ENCODE assay signal across 9 cellular contexts in the genomic region with DNA sequence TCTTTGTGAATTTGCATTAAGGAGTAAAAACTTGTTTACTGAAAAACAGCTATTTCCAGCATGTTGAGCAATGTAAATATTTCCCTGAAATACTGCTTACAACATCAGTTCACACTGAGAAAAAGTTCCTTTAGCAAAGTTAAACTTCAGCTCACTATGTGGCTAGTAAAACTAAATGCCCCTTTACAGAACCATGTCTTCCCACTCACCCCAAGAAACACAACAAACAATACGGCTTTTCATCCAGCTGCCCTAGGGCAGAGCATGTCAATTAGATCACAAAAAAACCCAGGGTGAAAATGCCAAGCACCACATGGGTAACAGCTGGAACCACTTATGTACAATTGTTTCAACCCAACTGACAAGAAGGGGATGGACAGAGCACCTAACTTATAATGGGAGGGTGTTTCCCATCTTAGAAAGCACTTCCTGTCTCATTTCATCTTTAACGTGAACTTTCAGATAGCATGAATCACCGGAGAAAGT. TPM values are rescaled to one million over a fixed set of nuclear protein-coding genes. Genes with fewer than 3 reads are reported as not detected.
A peak's percentile ranks its signal among the peaks of the same experiment; 100 is the strongest.
DNase-seq lines count a peak whose midpoint lies in the region; ATAC-seq and TF ChIP-seq lines count a peak whose summit lies in the region.
"Had no signal": no experiment of that assay in that cellular context is flagged by ENCODE, and none has a peak within 500 bp of the region (broad histone marks: within the 10 kb centered on the region; RNA-seq: fewer than 3 reads in every experiment).

No MANE protein-coding gene starts in this region.

- no peaks in the 10 kb centered on the region for H3K9me3 ChIP-seq in left ventricle myocardium inferior (replicated peaks)
- H3K9me3 ChIP-seq in vagina, result no peaks in the 10 kb centered on the region

- no peaks in the 10 kb centered on the region for H3K27me3 ChIP-seq in left ventricle myocardium inferior (ENCODE audit: low read depth)
- no peaks in the 10 kb centered on the region for H3K27me3 ChIP-seq in vagina

- TF ChIP-seq POLR2A in vagina (IDR thresholded peaks at IDR 0.05), result no peak

- DNase-seq in left ventricle myocardium inferior, result no peak
- DNase-seq in cardiac septum (ENCODE audit: low spot score), result no peak
- DNase-seq in fibroblast of pulmonary artery (ENCODE audit: low read depth), result peak; percentile 63
- no peak for DNase-seq in vagina (ENCODE audit: extremely low spot score in 2 of 2)
- DNase-seq in NCI-H226, result no peak
- DNase-seq in NCI-H1694 treated with DMSO at 0.1 percent for 48 hours (lab: John Stamatoyannopoulos, UW), result no peak

- H3K4me3 ChIP-seq in left ventricle myocardium inferior (peak overlapping the region; percentile 92), fibroblast of pulmonary artery (replicated peaks; ENCODE audit: low read depth, low read length) (no peak overlapping the region), vagina (peak overlapping the region; percentile 4 to 6)

- TF ChIP-seq CTCF in left ventricle myocardium inferior (IDR thresholded peaks at IDR 0.05; ENCODE audit: borderline replicate concordance) (no peak), fibroblast of pulmonary artery (IDR thresholded peaks at IDR 0.05; ENCODE audit: low read length, missing control alignments) (no peak), vagina (IDR thresholded peaks at IDR 0.05) (no peak)

- H3K36me3 ChIP-seq in left ventricle myocardium inferior (peaks cover 44% of the 10 kb centered on the region), vagina (no peaks in the 10 kb centered on the region)

- intact Hi-C loops in left ventricle myocardium inferior (cut with micrococcal nuclease) (no loop called here), cardiac septum (cut with DNase I) (no loop called here), vagina (cut with DNase I) (loop anchor here (5.0 kb wide), 1 partner anchor 36 kb away; no protein-coding TSS in a partner anchor)

- peak; percentile 81 for ATAC-seq in HG03342 (IDR thresholded peaks at IDR 0.05; ENCODE audit: unreplicated experiment)
- no peak for ATAC-seq in activated CD4-positive, CD25-positive, alpha-beta regulatory T cell treated with anti-CD3 and anti-CD28 coated beads, Interleukin-2, amount 50 U/mL, for 24 hours

- H3K27ac ChIP-seq in left ventricle myocardium inferior (replicated peaks) (peak overlapping the region; percentile 51), vagina (peak overlapping the region; percentile 77)
- H3K27ac ChIP-seq: parathyroid adenoma had no signal

- H3K4me1 ChIP-seq in left ventricle myocardium inferior, result peaks cover 93% of the 10 kb centered on the region
- H3K4me1 ChIP-seq in vagina, result peaks cover 46% of the 10 kb centered on the region
- H3K4me1 ChIP-seq: parathyroid adenoma had no signal

RNA-seq across cellular contexts. Expression of gene NID1, which starts 6.7 kb away (rescaled TPM):
- total RNA-seq in left ventricle myocardium inferior (40.4 TPM), cardiac septum (42.1 TPM), vagina (154 TPM)
